Comparison of ENCODE assay signal across 8 cellular contexts in the genomic region with DNA sequence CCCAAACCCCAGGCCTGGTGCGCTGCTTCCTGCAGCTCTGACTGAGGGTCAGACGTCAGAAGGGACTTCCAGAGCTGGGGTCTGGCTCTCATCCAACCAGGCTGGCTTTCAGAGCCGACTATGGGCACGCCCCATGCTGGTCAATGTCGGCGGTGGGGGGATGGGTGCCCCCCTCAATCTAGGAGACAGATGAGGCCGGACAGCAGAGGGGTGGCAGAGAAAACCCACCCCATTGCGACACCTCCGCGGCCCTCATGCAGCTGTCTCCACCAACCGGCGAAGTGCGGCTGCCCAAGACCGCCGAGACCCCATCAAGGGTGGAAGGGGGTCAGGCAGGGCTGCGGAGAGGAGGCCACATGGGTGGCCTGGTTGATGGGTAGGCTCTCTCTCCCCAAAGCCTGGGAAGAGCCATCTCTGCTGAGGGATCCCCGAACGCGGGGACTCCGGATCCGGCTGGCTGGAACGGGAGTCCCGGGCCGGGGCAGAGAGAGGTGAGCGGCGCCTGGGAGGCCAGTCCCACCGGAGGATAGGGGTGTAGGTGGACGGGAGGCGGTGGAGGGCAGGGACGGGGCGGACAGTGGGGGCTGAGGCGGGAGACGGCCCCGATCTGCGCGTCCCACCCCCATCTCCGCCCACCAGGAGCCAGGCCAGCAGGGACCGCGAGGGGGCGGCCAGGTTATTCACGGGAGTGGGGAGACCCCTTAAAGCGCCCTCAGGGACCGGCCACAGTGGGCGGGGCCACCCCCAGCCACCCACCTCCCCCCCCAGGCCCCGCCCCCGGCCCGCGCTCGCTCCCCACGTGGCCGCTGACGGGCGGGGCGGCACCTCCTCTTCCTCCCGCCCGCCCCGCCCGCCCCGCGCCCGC. TPM values are rescaled to one million over a fixed set of nuclear protein-coding genes. Genes with fewer than 3 reads are reported as not detected.
DNase-seq lines count a peak whose midpoint lies in the region; ATAC-seq and TF ChIP-seq lines count a peak whose summit lies in the region.

Gene INF2, plus strand, starts transcription at position 864 of the 865 bp plus-strand sequence. CDS start 11,748 bp downstream, outside the sequence.

- H3K36me3 Mint-ChIP-seq in T-helper 1 cell treated with Interleukin-12 subunit alpha and Interleukin-12 subunit beta and Interleukin-4 antibody, amounts not matched to agents 30 μg/mL and 1 μg/mL, for 36 hours (ENCODE audit: low read depth) = peaks cover 2% of the 10 kb centered on the region

- TF ChIP-seq POLR2A in breast epithelium (IDR thresholded peaks at IDR 0.05) = no peak
- TF ChIP-seq POLR2A in sigmoid colon (IDR thresholded peaks at IDR 0.05) = no peak

- DNase-seq in NCI-H2081 (lab: John Stamatoyannopoulos, UW) (peak; percentile 51 to 54), NCI-H2081 treated with DMSO at 0.1 percent for 48 hours (lab: John Stamatoyannopoulos, UW) (no peak), breast epithelium (ENCODE audit: low spot score in 2 of 2) (no peak), sigmoid colon (no peak)

- H3K36me3 ChIP-seq in breast epithelium (no peaks in the 10 kb centered on the region), iPS-15b (ENCODE audit: control insufficient read depth, insufficient read depth, low read length) (peaks cover 13% of the 10 kb centered on the region), sigmoid colon (peaks cover 0 to 12% (median 0%) of the 10 kb centered on the region in 4 donors)

- TF ChIP-seq CTCF in breast epithelium (IDR thresholded peaks at IDR 0.05) (no peak), sigmoid colon (IDR thresholded peaks at IDR 0.05) (no peak)

- intact Hi-C loops in breast epithelium (cut with DNase I; ENCODE audit: low total_unique reads) (no loop called here), sigmoid colon (cut with DNase I) (loop anchor here (1.0 kb wide), 1 partner anchor 39 kb away; no protein-coding TSS in a partner anchor)

- H3K27ac Mint-ChIP-seq in T-helper 1 cell treated with Interleukin-12 subunit alpha and Interleukin-12 subunit beta and Interleukin-4 antibody, amounts not matched to agents 30 μg/mL and 1 μg/mL, for 36 hours = peak within 1 kb of the TSS; percentile 65

- H3K9me3 Mint-ChIP-seq in T-helper 1 cell treated with Interleukin-12 subunit alpha and Interleukin-12 subunit beta and Interleukin-4 antibody, amounts not matched to agents 30 μg/mL and 1 μg/mL, for 36 hours = no peaks in the 10 kb centered on the region

- H3K9me3 ChIP-seq in breast epithelium (no peaks in the 10 kb centered on the region), iPS-15b (ENCODE audit: control insufficient read depth, insufficient read depth, low read length) (no peaks in the 10 kb centered on the region), sigmoid colon (no peaks in the 10 kb centered on the region)

- peaks cover 5% of the 10 kb centered on the region for H3K27me3 Mint-ChIP-seq in T-helper 1 cell treated with Interleukin-12 subunit alpha and Interleukin-12 subunit beta and Interleukin-4 antibody, amounts not matched to agents 30 μg/mL and 1 μg/mL, for 36 hours (ENCODE audit: low read depth)

- H3K4me1 ChIP-seq in breast epithelium (peaks cover 17 to 40% of the 10 kb centered on the region in 2 donors), iPS-15b (ENCODE audit: control insufficient read depth, insufficient read depth, low read length) (peaks cover 4% of the 10 kb centered on the region), sigmoid colon (peaks cover 0 to 64% (median 61%) of the 10 kb centered on the region in 4 donors)

- H3K27ac ChIP-seq in breast epithelium (peak within 1 kb of the TSS; percentile 90 to 91), sigmoid colon (peak within 1 kb of the TSS; percentile 82 to 90 (median 84))

- WGBS in sigmoid colon, 2 donors = 3 to 18% methylated on average over 61 of the region's 61 CpGs

- TF ChIP-seq RAD21 in Ishikawa (IDR thresholded peaks at IDR 0.05; ENCODE audit: low read depth) = no peak

- H3K4me3 ChIP-seq in breast epithelium = peak within 1 kb of the TSS; percentile 83 to 98 (median 90)
- H3K4me3 ChIP-seq in iPS-15b (ENCODE audit: low read depth, low read length) = peak within 1 kb of the TSS; percentile 57
- H3K4me3 ChIP-seq in sigmoid colon = peak within 1 kb of the TSS; percentile 76 to 100 (median 96)

- peaks cover 41% of the 10 kb centered on the region for H3K4me1 Mint-ChIP-seq in T-helper 1 cell treated with Interleukin-12 subunit alpha and Interleukin-12 subunit beta and Interleukin-4 antibody, amounts not matched to agents 30 μg/mL and 1 μg/mL, for 36 hours (ENCODE audit: low read depth)

- no peak for ATAC-seq in GM19395 (IDR thresholded peaks at IDR 0.05; ENCODE audit: unreplicated experiment)

- TF ChIP-seq EP300 in Ishikawa (IDR thresholded peaks at IDR 0.05; ENCODE audit: borderline replicate concordance) (no peak), sigmoid colon (IDR thresholded peaks at IDR 0.05) (no peak)

- peak within 1 kb of the TSS; percentile 70 for H3K9ac ChIP-seq in iPS-15b (ENCODE audit: low read depth, low read length)

- H3K27me3 ChIP-seq in breast epithelium = no peaks in the 10 kb centered on the region
- no peaks in the 10 kb centered on the region for H3K27me3 ChIP-seq in iPS-15b (ENCODE audit: control insufficient read depth, insufficient read depth, low read length)
- no peaks in the 10 kb centered on the region for H3K27me3 ChIP-seq in sigmoid colon

- H3K4me3 Mint-ChIP-seq in T-helper 1 cell treated with Interleukin-12 subunit alpha and Interleukin-12 subunit beta and Interleukin-4 antibody, amounts not matched to agents 30 μg/mL and 1 μg/mL, for 36 hours = peak within 1 kb of the TSS; percentile 76

TF ChIP-seq in Ishikawa, 13 proteins besides CTCF, POLR2A, EP300 and RAD21:
- TF ChIP-seq ZBTB7A (IDR thresholded peaks at IDR 0.05; ENCODE audit: low read depth) (peak; percentile 83; the same call in 1 of the 2 replicates), TCF12 (IDR thresholded peaks at IDR 0.05; ENCODE audit: low read depth) (no peak), CEBPB (IDR thresholded peaks at IDR 0.05) (no peak), EGR1 (IDR thresholded peaks at IDR 0.05) (no peak), NFIC (IDR thresholded peaks at IDR 0.05) (peak; percentile 39; the same call in 1 of the 2 replicates), YY1 (IDR thresholded peaks at IDR 0.05; ENCODE audit: low read depth) (no peak), FOXM1 (IDR thresholded peaks at IDR 0.05; ENCODE audit: borderline replicate concordance, low read depth) (no peak), CREB1 (IDR thresholded peaks at IDR 0.05; ENCODE audit: low read depth) (no peak), TAF1 (IDR thresholded peaks at IDR 0.05; ENCODE audit: low read depth) (no peak)
- TF ChIP-seq, protein P1, sequence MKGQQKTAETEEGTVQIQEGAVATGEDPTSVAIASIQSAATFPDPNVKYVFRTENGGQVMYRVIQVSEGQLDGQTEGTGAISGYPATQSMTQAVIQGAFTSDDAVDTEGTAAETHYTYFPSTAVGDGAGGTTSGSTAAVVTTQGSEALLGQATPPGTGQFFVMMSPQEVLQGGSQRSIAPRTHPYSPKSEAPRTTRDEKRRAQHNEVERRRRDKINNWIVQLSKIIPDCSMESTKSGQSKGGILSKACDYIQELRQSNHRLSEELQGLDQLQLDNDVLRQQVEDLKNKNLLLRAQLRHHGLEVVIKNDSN (IDR thresholded peaks at IDR 0.05) = peak; percentile 74
- TF ChIP-seq, protein P2, sequence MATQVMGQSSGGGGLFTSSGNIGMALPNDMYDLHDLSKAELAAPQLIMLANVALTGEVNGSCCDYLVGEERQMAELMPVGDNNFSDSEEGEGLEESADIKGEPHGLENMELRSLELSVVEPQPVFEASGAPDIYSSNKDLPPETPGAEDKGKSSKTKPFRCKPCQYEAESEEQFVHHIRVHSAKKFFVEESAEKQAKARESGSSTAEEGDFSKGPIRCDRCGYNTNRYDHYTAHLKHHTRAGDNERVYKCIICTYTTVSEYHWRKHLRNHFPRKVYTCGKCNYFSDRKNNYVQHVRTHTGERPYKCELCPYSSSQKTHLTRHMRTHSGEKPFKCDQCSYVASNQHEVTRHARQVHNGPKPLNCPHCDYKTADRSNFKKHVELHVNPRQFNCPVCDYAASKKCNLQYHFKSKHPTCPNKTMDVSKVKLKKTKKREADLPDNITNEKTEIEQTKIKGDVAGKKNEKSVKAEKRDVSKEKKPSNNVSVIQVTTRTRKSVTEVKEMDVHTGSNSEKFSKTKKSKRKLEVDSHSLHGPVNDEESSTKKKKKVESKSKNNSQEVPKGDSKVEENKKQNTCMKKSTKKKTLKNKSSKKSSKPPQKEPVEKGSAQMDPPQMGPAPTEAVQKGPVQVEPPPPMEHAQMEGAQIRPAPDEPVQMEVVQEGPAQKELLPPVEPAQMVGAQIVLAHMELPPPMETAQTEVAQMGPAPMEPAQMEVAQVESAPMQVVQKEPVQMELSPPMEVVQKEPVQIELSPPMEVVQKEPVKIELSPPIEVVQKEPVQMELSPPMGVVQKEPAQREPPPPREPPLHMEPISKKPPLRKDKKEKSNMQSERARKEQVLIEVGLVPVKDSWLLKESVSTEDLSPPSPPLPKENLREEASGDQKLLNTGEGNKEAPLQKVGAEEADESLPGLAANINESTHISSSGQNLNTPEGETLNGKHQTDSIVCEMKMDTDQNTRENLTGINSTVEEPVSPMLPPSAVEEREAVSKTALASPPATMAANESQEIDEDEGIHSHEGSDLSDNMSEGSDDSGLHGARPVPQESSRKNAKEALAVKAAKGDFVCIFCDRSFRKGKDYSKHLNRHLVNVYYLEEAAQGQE (IDR thresholded peaks at IDR 0.05; ENCODE audit: low read depth) = no peak
- TF ChIP-seq, protein P3, sequence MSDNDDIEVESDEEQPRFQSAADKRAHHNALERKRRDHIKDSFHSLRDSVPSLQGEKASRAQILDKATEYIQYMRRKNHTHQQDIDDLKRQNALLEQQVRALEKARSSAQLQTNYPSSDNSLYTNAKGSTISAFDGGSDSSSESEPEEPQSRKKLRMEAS (IDR thresholded peaks at IDR 0.05) = no peak; the same call in 1 of the 2 replicates

RNA-seq across cellular contexts. Expression of gene INF2, which starts in this region (rescaled TPM):
- 10 to 100 TPM; 31.0 to 70.9 (median 51.5) TPM for total RNA-seq in breast epithelium
- 10 to 100 TPM; 26.3 to 67.0 (median 30.3) TPM for total RNA-seq in sigmoid colon
- polyA plus RNA-seq in sigmoid colon = 100 to 1,000 TPM; 127 to 169 (median 130) TPM

Comparison
In these comparisons a context has a peak if more than half of its experiments do, and no peak if none do; other contexts are left out.
1. DNase-seq: peak in NCI-H2081 (2 of 2); none in NCI-H2081 treated with DMSO at 0.1 percent for 48 hours (single experiment), breast epithelium (0 of 2) and sigmoid colon (single experiment).
2. Peak in every context shown above with its lines, with median percentiles within 50 percentile points of each other: H3K4me3 ChIP-seq.